ENCODE assay signal across 1 cellular context in the genomic region with DNA sequence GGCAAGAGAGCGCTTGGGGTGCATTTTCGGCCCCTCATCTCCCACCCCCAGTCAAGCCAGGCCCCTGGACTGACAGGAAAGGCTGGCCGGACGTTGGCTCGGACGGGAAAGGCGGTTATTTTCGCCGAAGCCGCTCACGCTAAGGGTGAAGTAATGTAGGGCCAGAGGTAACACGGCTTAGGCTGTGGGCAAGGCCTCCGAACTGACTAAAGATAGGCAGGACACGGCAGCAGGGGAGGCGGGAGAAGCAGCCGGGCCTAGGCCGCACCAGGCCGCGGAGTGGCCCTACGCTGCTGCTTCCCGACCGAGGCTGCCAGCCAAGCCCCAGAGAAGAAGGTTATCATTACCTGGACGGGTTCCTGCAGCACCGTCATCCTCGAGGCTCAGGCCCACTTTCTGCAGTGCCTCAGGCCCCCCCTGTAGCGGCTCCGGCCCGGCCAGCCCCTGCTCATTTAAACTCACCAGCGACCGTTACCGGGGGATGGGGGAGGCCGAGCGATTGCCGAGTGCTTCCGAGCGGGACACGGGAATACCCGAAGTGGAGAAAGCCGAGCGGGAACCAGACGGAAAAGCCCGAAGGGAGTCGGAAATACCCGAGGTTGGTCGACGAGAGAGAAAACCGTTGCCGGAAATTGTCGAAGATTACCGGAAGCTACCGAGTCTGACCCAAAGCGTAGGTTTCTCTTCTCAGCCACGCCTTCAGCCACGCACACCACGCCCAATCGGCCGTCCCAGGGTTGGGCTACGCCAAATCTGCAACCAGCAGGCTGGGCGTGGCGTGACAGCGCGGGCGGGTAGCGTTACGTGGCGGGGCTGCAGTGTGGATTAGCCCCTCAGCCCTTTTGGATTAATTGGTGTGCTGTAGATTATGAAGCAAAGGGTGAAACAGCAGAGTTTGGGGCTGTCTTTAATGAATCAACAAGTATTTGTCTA.
A peak's percentile ranks its signal among the peaks of the same experiment; 100 is the strongest.
TF ChIP-seq lines count a peak whose summit lies in the region.

A gene with protein sequence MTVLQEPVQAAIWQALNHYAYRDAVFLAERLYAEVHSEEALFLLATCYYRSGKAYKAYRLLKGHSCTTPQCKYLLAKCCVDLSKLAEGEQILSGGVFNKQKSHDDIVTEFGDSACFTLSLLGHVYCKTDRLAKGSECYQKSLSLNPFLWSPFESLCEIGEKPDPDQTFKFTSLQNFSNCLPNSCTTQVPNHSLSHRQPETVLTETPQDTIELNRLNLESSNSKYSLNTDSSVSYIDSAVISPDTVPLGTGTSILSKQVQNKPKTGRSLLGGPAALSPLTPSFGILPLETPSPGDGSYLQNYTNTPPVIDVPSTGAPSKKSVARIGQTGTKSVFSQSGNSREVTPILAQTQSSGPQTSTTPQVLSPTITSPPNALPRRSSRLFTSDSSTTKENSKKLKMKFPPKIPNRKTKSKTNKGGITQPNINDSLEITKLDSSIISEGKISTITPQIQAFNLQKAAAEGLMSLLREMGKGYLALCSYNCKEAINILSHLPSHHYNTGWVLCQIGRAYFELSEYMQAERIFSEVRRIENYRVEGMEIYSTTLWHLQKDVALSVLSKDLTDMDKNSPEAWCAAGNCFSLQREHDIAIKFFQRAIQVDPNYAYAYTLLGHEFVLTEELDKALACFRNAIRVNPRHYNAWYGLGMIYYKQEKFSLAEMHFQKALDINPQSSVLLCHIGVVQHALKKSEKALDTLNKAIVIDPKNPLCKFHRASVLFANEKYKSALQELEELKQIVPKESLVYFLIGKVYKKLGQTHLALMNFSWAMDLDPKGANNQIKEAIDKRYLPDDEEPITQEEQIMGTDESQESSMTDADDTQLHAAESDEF (minus strand): TSS at position 497 of the 933 bp plus-strand sequence. CDS start 123 bp downstream, at position 374.

TF ChIP-seq in HepG2, 621 proteins besides CTCF, POLR2A, EP300 and RAD21 (continued from another document and continues in another):
- TF ChIP-seq, protein P1, sequence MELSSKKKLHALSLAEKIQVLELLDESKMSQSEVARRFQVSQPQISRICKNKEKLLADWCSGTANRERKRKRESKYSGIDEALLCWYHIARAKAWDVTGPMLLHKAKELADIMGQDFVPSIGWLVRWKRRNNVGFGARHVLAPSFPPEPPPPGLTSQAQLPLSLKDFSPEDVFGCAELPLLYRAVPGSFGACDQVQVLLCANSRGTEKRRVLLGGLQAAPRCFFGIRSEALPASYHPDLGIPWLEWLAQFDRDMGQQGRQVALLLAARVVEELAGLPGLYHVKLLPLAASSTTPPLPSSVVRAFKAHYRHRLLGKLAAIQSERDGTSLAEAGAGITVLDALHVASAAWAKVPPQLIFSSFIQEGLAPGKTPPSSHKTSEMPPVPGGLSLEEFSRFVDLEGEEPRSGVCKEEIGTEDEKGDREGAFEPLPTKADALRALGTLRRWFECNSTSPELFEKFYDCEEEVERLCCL (CRISPR knock-in tag; IDR thresholded peaks at IDR 0.05; ENCODE audit: borderline replicate concordance): no peak
- TF ChIP-seq MAFK (conservative IDR thresholded peaks at IDR 0.05 in 1 of 2, IDR thresholded peaks at IDR 0.05 in 1 of 2; ENCODE audit: low read length in 2 of 2) (peak in 1 of 2 experiments; percentile 48; a peak in 1 of 4 replicates), KDM4B (CRISPR knock-in tag; IDR thresholded peaks at IDR 0.05) (peak; percentile 33; the same call in 1 of the 2 replicates), KLF12 (CRISPR knock-in tag; IDR thresholded peaks at IDR 0.05; ENCODE audit: borderline replicate concordance) (peak; percentile 92), ZNF484 (CRISPR knock-in tag; IDR thresholded peaks at IDR 0.05; ENCODE audit: borderline replicate concordance, low read depth) (peak; percentile 80; the same call in 1 of the 2 replicates), SIN3B (IDR thresholded peaks at IDR 0.05; ENCODE audit: low read length) (no peak), MTF1 (CRISPR knock-in tag; IDR thresholded peaks at IDR 0.05) (peak; percentile 46; the same call in 1 of the 2 replicates), STAT6 (CRISPR knock-in tag; IDR thresholded peaks at IDR 0.05; ENCODE audit: borderline replicate concordance) (no peak), STAG1 (CRISPR knock-in tag; IDR thresholded peaks at IDR 0.05) (peak; percentile 15; the same call in 1 of the 2 replicates), U2AF1 (optimal IDR thresholded peaks at IDR 0.05; ENCODE audit: low read depth, low read length) (peak; percentile 78), CENPT (CRISPR knock-in tag; IDR thresholded peaks at IDR 0.05; ENCODE audit: low read depth) (0 out of 2 replicates have a peak, but pooled peaks have one; percentile 21), ZNF234 (CRISPR knock-in tag; conservative IDR thresholded peaks at IDR 0.05) (no peak), SATB2 (CRISPR knock-in tag; IDR thresholded peaks at IDR 0.05) (peak; percentile 96), JUND (CRISPR knock-in tag; IDR thresholded peaks at IDR 0.05) (peak; percentile 64; the same call in 1 of the 2 replicates), SAP130 (CRISPR knock-in tag; IDR thresholded peaks at IDR 0.05; ENCODE audit: low read depth) (peak; percentile 85), ZNF839 (CRISPR knock-in tag; IDR thresholded peaks at IDR 0.05; ENCODE audit: borderline replicate concordance) (peak; percentile 89; the same call in 1 of the 2 replicates), SMARCE1 (IDR thresholded peaks at IDR 0.05; ENCODE audit: borderline replicate concordance) (no peak), NCOA1 (CRISPR knock-in tag; IDR thresholded peaks at IDR 0.05) (no peak; the same call in 1 of the 2 replicates), REL (CRISPR knock-in tag; conservative IDR thresholded peaks at IDR 0.05) (peak; percentile 70; the same call in 1 of the 2 replicates), ZEB1 (IDR thresholded peaks at IDR 0.05; ENCODE audit: insufficient replicate concordance, low read depth) (no peak), ZNF891 (CRISPR knock-in tag; IDR thresholded peaks at IDR 0.05) (peak; percentile 99), TCF7 (IDR thresholded peaks at IDR 0.05; ENCODE audit: low read depth) (no peak), NCOA2 (CRISPR knock-in tag; IDR thresholded peaks at IDR 0.05) (no peak; the same call in 1 of the 2 replicates), ZNF496 (CRISPR knock-in tag; IDR thresholded peaks at IDR 0.05; ENCODE audit: insufficient replicate concordance) (no peak), PHB2 (IDR thresholded peaks at IDR 0.05; ENCODE audit: partially characterized antibody) (no peak), NRL (CRISPR knock-in tag; IDR thresholded peaks at IDR 0.05; ENCODE audit: borderline replicate concordance) (peak; percentile 92), ZFP41 (CRISPR knock-in tag; IDR thresholded peaks at IDR 0.05; ENCODE audit: borderline replicate concordance) (no peak; the same call in 1 of the 2 replicates), ZMYM3 (CRISPR knock-in tag; IDR thresholded peaks at IDR 0.05) (peak; percentile 67), NR2F2 (IDR thresholded peaks at IDR 0.05; ENCODE audit: borderline replicate concordance, low read depth) (no peak; the same call in 1 of the 2 replicates), ZNF883 (CRISPR knock-in tag; IDR thresholded peaks at IDR 0.05; ENCODE audit: not compliant biosample characterization) (peak; percentile 99), FLYWCH1 (CRISPR knock-in tag; IDR thresholded peaks at IDR 0.05) (peak; percentile 68; the same call in 1 of the 2 replicates), ZMYM4 (CRISPR knock-in tag; IDR thresholded peaks at IDR 0.05) (peak; percentile 81), ZFP62 (CRISPR knock-in tag; IDR thresholded peaks at IDR 0.05) (peak; percentile 45; the same call in 1 of the 2 replicates), E2F5 (CRISPR knock-in tag; conservative IDR thresholded peaks at IDR 0.05) (peak; percentile 78), ARHGAP35 (CRISPR knock-in tag; IDR thresholded peaks at IDR 0.05; ENCODE audit: borderline replicate concordance) (peak; percentile 82), GMEB2 (CRISPR knock-in tag; IDR thresholded peaks at IDR 0.05; ENCODE audit: low read depth) (peak; percentile 66), RFXANK (CRISPR knock-in tag; IDR thresholded peaks at IDR 0.05) (no peak), ZFYVE20 (CRISPR knock-in tag; IDR thresholded peaks at IDR 0.05; ENCODE audit: borderline replicate concordance, low read depth) (peak; percentile 68; the same call in 1 of the 2 replicates), ZNF841 (CRISPR knock-in tag; IDR thresholded peaks at IDR 0.05; ENCODE audit: borderline replicate concordance) (peak; percentile 67; the same call in 1 of the 2 replicates), CREBL2 (CRISPR knock-in tag; IDR thresholded peaks at IDR 0.05; ENCODE audit: borderline replicate concordance) (peak; percentile 91; the same call in 1 of the 2 replicates), SP140L (CRISPR knock-in tag; IDR thresholded peaks at IDR 0.05; ENCODE audit: borderline replicate concordance) (0 out of 2 replicates have a peak, but pooled peaks have one; percentile 26), EED (CRISPR knock-in tag; IDR thresholded peaks at IDR 0.05) (peak; percentile 97)
- TF ChIP-seq, protein P2, sequence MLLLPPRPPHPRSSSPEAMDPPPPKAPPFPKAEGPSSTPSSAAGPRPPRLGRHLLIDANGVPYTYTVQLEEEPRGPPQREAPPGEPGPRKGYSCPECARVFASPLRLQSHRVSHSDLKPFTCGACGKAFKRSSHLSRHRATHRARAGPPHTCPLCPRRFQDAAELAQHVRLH (CRISPR knock-in tag; IDR thresholded peaks at IDR 0.05; ENCODE audit: borderline replicate concordance, low read depth): peak; percentile 73
- TF ChIP-seq, protein P3, sequence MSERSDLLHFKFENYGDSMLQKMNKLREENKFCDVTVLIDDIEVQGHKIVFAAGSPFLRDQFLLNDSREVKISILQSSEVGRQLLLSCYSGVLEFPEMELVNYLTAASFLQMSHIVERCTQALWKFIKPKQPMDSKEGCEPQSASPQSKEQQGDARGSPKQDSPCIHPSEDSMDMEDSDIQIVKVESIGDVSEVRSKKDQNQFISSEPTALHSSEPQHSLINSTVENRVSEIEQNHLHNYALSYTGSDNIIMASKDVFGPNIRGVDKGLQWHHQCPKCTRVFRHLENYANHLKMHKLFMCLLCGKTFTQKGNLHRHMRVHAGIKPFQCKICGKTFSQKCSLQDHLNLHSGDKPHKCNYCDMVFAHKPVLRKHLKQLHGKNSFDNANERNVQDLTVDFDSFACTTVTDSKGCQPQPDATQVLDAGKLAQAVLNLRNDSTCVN (CRISPR knock-in tag; IDR thresholded peaks at IDR 0.05; ENCODE audit: borderline replicate concordance): peak; percentile 82
- TF ChIP-seq, protein P4, sequence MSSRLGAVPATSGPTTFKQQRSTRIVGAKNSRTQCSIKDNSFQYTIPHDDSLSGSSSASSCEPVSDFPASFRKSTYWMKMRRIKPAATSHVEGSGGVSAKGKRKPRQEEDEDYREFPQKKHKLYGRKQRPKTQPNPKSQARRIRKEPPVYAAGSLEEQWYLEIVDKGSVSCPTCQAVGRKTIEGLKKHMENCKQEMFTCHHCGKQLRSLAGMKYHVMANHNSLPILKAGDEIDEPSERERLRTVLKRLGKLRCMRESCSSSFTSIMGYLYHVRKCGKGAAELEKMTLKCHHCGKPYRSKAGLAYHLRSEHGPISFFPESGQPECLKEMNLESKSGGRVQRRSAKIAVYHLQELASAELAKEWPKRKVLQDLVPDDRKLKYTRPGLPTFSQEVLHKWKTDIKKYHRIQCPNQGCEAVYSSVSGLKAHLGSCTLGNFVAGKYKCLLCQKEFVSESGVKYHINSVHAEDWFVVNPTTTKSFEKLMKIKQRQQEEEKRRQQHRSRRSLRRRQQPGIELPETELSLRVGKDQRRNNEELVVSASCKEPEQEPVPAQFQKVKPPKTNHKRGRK (CRISPR knock-in tag; IDR thresholded peaks at IDR 0.05): no peak; the same call in 1 of the 2 replicates
- TF ChIP-seq, protein P5, sequence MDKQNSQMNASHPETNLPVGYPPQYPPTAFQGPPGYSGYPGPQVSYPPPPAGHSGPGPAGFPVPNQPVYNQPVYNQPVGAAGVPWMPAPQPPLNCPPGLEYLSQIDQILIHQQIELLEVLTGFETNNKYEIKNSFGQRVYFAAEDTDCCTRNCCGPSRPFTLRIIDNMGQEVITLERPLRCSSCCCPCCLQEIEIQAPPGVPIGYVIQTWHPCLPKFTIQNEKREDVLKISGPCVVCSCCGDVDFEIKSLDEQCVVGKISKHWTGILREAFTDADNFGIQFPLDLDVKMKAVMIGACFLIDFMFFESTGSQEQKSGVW (CRISPR knock-in tag; IDR thresholded peaks at IDR 0.05; ENCODE audit: borderline replicate concordance): no peak
